35 cellular contexts compared by ENCODE assay signal in the genomic region with DNA sequence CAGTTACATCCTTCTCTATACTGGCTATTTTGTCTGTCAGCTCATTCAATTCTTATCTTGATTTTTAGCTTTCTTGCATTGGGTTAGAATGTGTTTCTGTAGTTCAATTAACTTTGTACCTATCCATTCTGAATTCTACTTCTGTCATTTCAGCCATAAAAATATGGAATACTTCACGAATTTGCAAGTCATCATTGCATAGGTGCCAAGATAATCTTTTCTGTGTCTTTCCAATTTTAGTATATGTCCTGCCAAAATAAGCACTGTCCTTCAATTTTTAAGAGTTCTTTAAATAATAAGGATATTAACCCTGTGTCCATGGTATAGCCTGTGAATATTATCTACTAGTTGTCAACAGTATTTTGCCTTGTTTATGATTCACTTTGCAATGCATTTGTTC.
"Had no signal": no experiment of that assay in that cellular context is flagged by ENCODE, and none has a peak within 500 bp of the region (broad histone marks: within the 10 kb centered on the region; RNA-seq: fewer than 3 reads in every experiment).

No MANE protein-coding gene starts in this region.

- DNase-seq: Karpas-422, Kasumi-1, MG63, MM.1S, MV-4-11, NCI-H1048, NCI-H1092, NCI-H1092 treated with DMSO at 0.1 percent for 48 hours, NCI-H1105, NCI-H1105 treated with DMSO at 0.1 percent for 48 hours, NCI-H1417, NCI-H1417 treated with DMSO at 0.1 percent for 48 hours, NCI-H1436, NCI-H1436 treated with DMSO at 0.1 percent for 48 hours, NCI-H146, NCI-H1694, NCI-H1694 treated with DMSO at 0.1 percent for 48 hours, NCI-H187, NCI-H187 treated with DMSO at 0.1 percent for 48 hours, NCI-H1930, NCI-H2029, NCI-H2029 treated with DMSO at 0.1 percent for 48 hours, NCI-H2081, NCI-H2081 treated with DMSO at 0.1 percent for 48 hours, NCI-H2107, NCI-H2171, NCI-H2171 treated with DMSO at 0.1 percent for 48 hours, NCI-H2227 treated with DMSO at 0.1 percent for 48 hours, NCI-H226, NCI-H345, NCI-H446, NCI-H446 treated with DMSO at 0.1 percent for 48 hours, NCI-H510A, NCI-H510A treated with DMSO at 0.1 percent for 48 hours, NCI-H524 had no signal

- H3K4me3 ChIP-seq: MG63 had no signal

- H3K36me3 ChIP-seq: MG63 had no signal

- H3K9me3 ChIP-seq: MG63 had no signal

- H3K27me3 ChIP-seq: MG63 had no signal
